14 cellular contexts compared by ENCODE assay signal in genomic region chr6:47044418-47044817, GRCh38. TPM values are rescaled to one million over a fixed set of nuclear protein-coding genes. Genes with fewer than 3 reads are reported as not detected.
DNase-seq lines count a peak whose midpoint lies in the region; ATAC-seq and TF ChIP-seq lines count a peak whose summit lies in the region.
"Had no signal": no experiment of that assay in that cellular context is flagged by ENCODE, and none has a peak within 500 bp of the region (broad histone marks: within the 10 kb centered on the region; RNA-seq: fewer than 3 reads in every experiment).

No MANE protein-coding gene starts in this region.

- no peak for TF ChIP-seq CTCF in PC-9 (conservative IDR thresholded peaks at IDR 0.05)
- TF ChIP-seq CTCF in epithelial cell of proximal tubule (conservative IDR thresholded peaks at IDR 0.05; ENCODE audit: low read depth, low read length), result no peak

- H3K27me3 Mint-ChIP-seq in activated T-helper 2 cell treated with anti-CD3 and anti-CD28 coated beads, Interferon-gamma antibody, Interleukin-2, Interleukin-4, amounts not matched to agents 10 μg/mL and 5 μg/mL and 100 μg/mL, durations not matched to agents 14 hours and 24 hours and 36 hours (ENCODE audit: low read depth), result no peaks in the 10 kb centered on the region

- no TSS peak for BruUV-seq in PC-9 (replicated peaks; lab: Mats Ljungman, UMichigan)

- no peaks in the 10 kb centered on the region for H3K36me3 Mint-ChIP-seq in activated T-helper 2 cell treated with anti-CD3 and anti-CD28 coated beads, Interferon-gamma antibody, Interleukin-2, Interleukin-4, amounts not matched to agents 10 μg/mL and 5 μg/mL and 100 μg/mL, durations not matched to agents 14 hours and 24 hours and 36 hours (ENCODE audit: low read depth)
- H3K36me3 Mint-ChIP-seq: memory B cell had no signal

- peak overlapping the region; percentile 31; the same call in 1 of the 2 replicates for H3K4me3 ChIP-seq in PC-9
- H3K4me3 ChIP-seq in epithelial cell of proximal tubule (ENCODE audit: low read depth, low read length), result no peak overlapping the region
- H3K4me3 ChIP-seq: GM12878, MG63, psoas muscle had no signal

- DNase-seq in H4 (ENCODE audit: low spot score) (peak; percentile 64), PC-9 (peak; percentile 52 to 99), epithelial cell of proximal tubule (ENCODE audit: low read depth) (peak; percentile 76), pulmonary artery endothelial cell (ENCODE audit: low read depth, low spot score) (peak; percentile 29), amniotic stem cell (lab: John Stamatoyannopoulos, UW) (no peak)
- DNase-seq in activated T-helper 2 cell treated with anti-CD3 and anti-CD28 coated beads, Interferon-gamma antibody, Interleukin-2, Interleukin-4, amounts not matched to agents 10 μg/mL and 5 μg/mL and 100 μg/mL, durations not matched to agents 14 hours and 24 hours and 36 hours (ENCODE audit: low spot score), result no peak
- DNase-seq: activated CD4-positive, alpha-beta T cell treated with anti-CD3 and anti-CD28 coated beads, Interleukin-2, amount 50 U/mL, for 1 hour; cortex of kidney; MG63; psoas muscle had no signal

- H3K79me2 ChIP-seq in PC-9 (ENCODE audit: low read depth), result peaks cover 62% of the 10 kb centered on the region

- H3F3A ChIP-seq in PC-9 (ENCODE audit: insufficient read depth, low read depth), result peaks cover 70% of the 10 kb centered on the region

- H3K27ac Mint-ChIP-seq in activated T-helper 2 cell treated with anti-CD3 and anti-CD28 coated beads, Interferon-gamma antibody, Interleukin-2, Interleukin-4, amounts not matched to agents 10 μg/mL and 5 μg/mL and 100 μg/mL, durations not matched to agents 14 hours and 24 hours and 36 hours, result no peak overlapping the region
- H3K27ac Mint-ChIP-seq: memory B cell had no signal

- peak overlapping the region; percentile 97 for H3K4me2 ChIP-seq in PC-9

- no peak for ATAC-seq in HG02938 (IDR thresholded peaks at IDR 0.05; ENCODE audit: unreplicated experiment)
- ATAC-seq in GM19463 (IDR thresholded peaks at IDR 0.05; ENCODE audit: unreplicated experiment), result no peak
- ATAC-seq: GM12878, psoas muscle had no signal

- no peaks in the 10 kb centered on the region for H4K20me1 ChIP-seq in PC-9 (ENCODE audit: insufficient read depth)

- no peaks in the 10 kb centered on the region for H3K9me2 ChIP-seq in PC-9 (ENCODE audit: insufficient read depth)

- peaks cover 7% of the 10 kb centered on the region for H3K9me3 ChIP-seq in PC-9 (ENCODE audit: insufficient read depth, low read depth)
- H3K9me3 ChIP-seq: MG63, psoas muscle had no signal

- no peak overlapping the region for H3K4me3 Mint-ChIP-seq in activated T-helper 2 cell treated with anti-CD3 and anti-CD28 coated beads, Interferon-gamma antibody, Interleukin-2, Interleukin-4, amounts not matched to agents 10 μg/mL and 5 μg/mL and 100 μg/mL, durations not matched to agents 14 hours and 24 hours and 36 hours (ENCODE audit: low read depth)
- H3K4me3 Mint-ChIP-seq: memory B cell had no signal

- peaks cover 64% of the 10 kb centered on the region for H3K4me1 ChIP-seq in PC-9 (replicated peaks; ENCODE audit: insufficient read depth)

- peaks cover 8% of the 10 kb centered on the region; the same call in 1 of the 2 replicates for H3K36me3 ChIP-seq in PC-9 (ENCODE audit: low read depth)
- H3K36me3 ChIP-seq: MG63 had no signal

- intact Hi-C loops in PC-9 (cut with micrococcal nuclease; ENCODE audit: unreplicated experiment), result loop anchor here (1.0 kb wide), 2 partner anchors 9 to 50 kb away; no protein-coding TSS in a partner anchor
- intact Hi-C loops in activated T-helper 2 cell treated with anti-CD3 and anti-CD28 coated beads, Interferon-gamma antibody, Interleukin-2, Interleukin-4, amounts not matched to agents 10 μg/mL and 5 μg/mL and 100 μg/mL, durations not matched to agents 14 hours and 24 hours and 36 hours (cut with micrococcal nuclease), result no loop called here

- no peaks in the 10 kb centered on the region for H3K27me3 ChIP-seq in PC-9 (ENCODE audit: insufficient read depth, low read depth)

- no peaks in the 10 kb centered on the region for H3K9me3 Mint-ChIP-seq in activated T-helper 2 cell treated with anti-CD3 and anti-CD28 coated beads, Interferon-gamma antibody, Interleukin-2, Interleukin-4, amounts not matched to agents 10 μg/mL and 5 μg/mL and 100 μg/mL, durations not matched to agents 14 hours and 24 hours and 36 hours
- H3K9me3 Mint-ChIP-seq: memory B cell had no signal

- H3K27ac ChIP-seq in PC-9, result peak overlapping the region; percentile 98
- H3K27ac ChIP-seq: psoas muscle had no signal

- H3K4me1 Mint-ChIP-seq in activated T-helper 2 cell treated with anti-CD3 and anti-CD28 coated beads, Interferon-gamma antibody, Interleukin-2, Interleukin-4, amounts not matched to agents 10 μg/mL and 5 μg/mL and 100 μg/mL, durations not matched to agents 14 hours and 24 hours and 36 hours (ENCODE audit: low read depth), result peaks cover 2% of the 10 kb centered on the region

- no peak overlapping the region for H2AFZ ChIP-seq in PC-9

- CTCF ChIA-PET in PC-9 (lab: Charles Lee), result interaction anchor here (0.7 to 1.2 kb wide), 2 partner anchors 10 to 68 kb away, joined by 3 to 4 read pairs; no protein-coding TSS in a partner anchor

- POLR2A ChIA-PET in PC-9 (lab: Charles Lee; ENCODE audit: unreplicated experiment), result interaction anchor here (0.5 to 1.4 kb wide), 9 partner anchors 9 to 914 kb away, joined by 3 to 28 read pairs (median 6); no protein-coding TSS in a partner anchor

RNA-seq across cellular contexts. Expression of gene ADGRF1, which starts 2.3 kb away (rescaled TPM):
- 0.17 TPM in 1 of 2 replicates, not detected in the other for total RNA-seq in H4 (2014; rRNA removed; shearing (Covaris generic))
- total RNA-seq in PC-9 (2021) (112 and 162 TPM in 2 replicates), epithelial cell of proximal tubule (18.7 and 24.4 TPM in 2 replicates), pulmonary artery endothelial cell (not detected in 2 replicates)
- not detected in 2 replicates for total RNA-seq in activated T-helper 2 cell treated with anti-CD3 and anti-CD28 coated beads, Interferon-gamma antibody, Interleukin-2, Interleukin-4, amounts not matched to agents 10 μg/mL and 5 μg/mL and 100 μg/mL, durations not matched to agents 14 hours and 24 hours and 36 hours
- total RNA-seq: psoas muscle had no signal

Comparison
In these comparisons a context has a peak if more than half of its experiments do, and no peak if none do; other contexts are left out.
1. DNase-seq: peak in H4 (single experiment), PC-9 (2 of 2), epithelial cell of proximal tubule (single experiment) and pulmonary artery endothelial cell (single experiment); none in activated T-helper 2 cell treated with anti-CD3 and anti-CD28 coated beads, Interferon-gamma antibody, Interleukin-2, Interleukin-4, amounts not matched to agents 10 μg/mL and 5 μg/mL and 100 μg/mL, durations not matched to agents 14 hours and 24 hours and 36 hours (single experiment) and amniotic stem cell (single experiment).
2. RNA of gene ADGRF1, which starts 2.3 kb away (total RNA-seq): 112 to 162 TPM in PC-9 and 18.7 to 24.4 TPM in epithelial cell of proximal tubule; 0.17 TPM in H4, not detected in pulmonary artery endothelial cell and not detected in activated T-helper 2 cell treated with anti-CD3 and anti-CD28 coated beads, Interferon-gamma antibody, Interleukin-2, Interleukin-4, amounts not matched to agents 10 μg/mL and 5 μg/mL and 100 μg/mL, durations not matched to agents 14 hours and 24 hours and 36 hours; every median in the first group is over 10 times any median in the second.